1 cellular context compared by ENCODE assay signal in genomic region chr5:75717082-75717922, GRCh38.
TF ChIP-seq lines count a peak whose summit lies in the region.

Gene POC5, minus strand, starts transcription at chr5:75717437. Its CDS starts 4,500 bp downstream, at chr5:75712937.

TF ChIP-seq in HepG2, 621 proteins besides CTCF, POLR2A, EP300 and RAD21 (continued from another document and continues in another):
- TF ChIP-seq ZNF891 (CRISPR knock-in tag; IDR thresholded peaks at IDR 0.05) (peak; percentile 58; the same call in 1 of the 2 replicates), ZSCAN21 (CRISPR knock-in tag; IDR thresholded peaks at IDR 0.05; ENCODE audit: borderline replicate concordance) (peak; percentile 26; the same call in 1 of the 2 replicates), SNAPC5 (CRISPR knock-in tag; IDR thresholded peaks at IDR 0.05; ENCODE audit: borderline replicate concordance) (peak; percentile 57; the same call in 1 of the 2 replicates), ZNF264 (CRISPR knock-in tag; IDR thresholded peaks at IDR 0.05) (peak; percentile 17; the same call in 1 of the 2 replicates), ZNF207 (IDR thresholded peaks at IDR 0.05; ENCODE audit: borderline replicate concordance) (no peak), HCFC1 (IDR thresholded peaks at IDR 0.05; ENCODE audit: low read depth, low read length) (peak; percentile 29; the same call in 1 of the 2 replicates), ARNT2 (CRISPR knock-in tag; IDR thresholded peaks at IDR 0.05; ENCODE audit: low read depth) (peak; percentile 80), EED (CRISPR knock-in tag; IDR thresholded peaks at IDR 0.05) (no peak), CBFB (CRISPR knock-in tag; IDR thresholded peaks at IDR 0.05) (peak; percentile 45; the same call in 1 of the 2 replicates), ELF4 (CRISPR knock-in tag; IDR thresholded peaks at IDR 0.05; ENCODE audit: borderline replicate concordance) (peak; percentile 66; the same call in 1 of the 2 replicates), FOXO1 (CRISPR knock-in tag; IDR thresholded peaks at IDR 0.05) (peak; percentile 41; the same call in 1 of the 2 replicates), RXRB (CRISPR knock-in tag; IDR thresholded peaks at IDR 0.05; ENCODE audit: borderline replicate concordance) (peak; percentile 37; the same call in 1 of the 2 replicates), DDIT3 (CRISPR knock-in tag; IDR thresholded peaks at IDR 0.05) (no peak), SPEN (CRISPR knock-in tag; IDR thresholded peaks at IDR 0.05; ENCODE audit: low read depth) (peak; percentile 26; the same call in 1 of the 2 replicates), ZKSCAN8 (CRISPR knock-in tag; IDR thresholded peaks at IDR 0.05; ENCODE audit: borderline replicate concordance) (peak; percentile 18; the same call in 1 of the 2 replicates), NCOA2 (CRISPR knock-in tag; IDR thresholded peaks at IDR 0.05) (peak; percentile 33; the same call in 1 of the 2 replicates), ZNF510 (CRISPR knock-in tag; IDR thresholded peaks at IDR 0.05; ENCODE audit: low read depth) (peak; percentile 70; the same call in 1 of the 2 replicates), ZNF800 (CRISPR knock-in tag; IDR thresholded peaks at IDR 0.05) (no peak), ZC3H4 (CRISPR knock-in tag; IDR thresholded peaks at IDR 0.05; ENCODE audit: borderline replicate concordance) (no peak), KLF15 (CRISPR knock-in tag; IDR thresholded peaks at IDR 0.05; ENCODE audit: borderline replicate concordance) (no peak), ZNF766 (CRISPR knock-in tag; IDR thresholded peaks at IDR 0.05; ENCODE audit: borderline replicate concordance) (peak; percentile 74; the same call in 1 of the 2 replicates), SOX6 (IDR thresholded peaks at IDR 0.05) (no peak), SOX6 (CRISPR knock-in tag; IDR thresholded peaks at IDR 0.05) (no peak), GFI1 (CRISPR knock-in tag; IDR thresholded peaks at IDR 0.05; ENCODE audit: borderline replicate concordance) (0 out of 2 replicates have a peak, but pooled peaks have one; percentile 23), MEF2D (CRISPR knock-in tag; IDR thresholded peaks at IDR 0.05) (peak; percentile 28; the same call in 1 of the 2 replicates), ZFP90 (CRISPR knock-in tag; IDR thresholded peaks at IDR 0.05; ENCODE audit: borderline replicate concordance) (peak; percentile 34; the same call in 1 of the 2 replicates), ZNF607 (CRISPR knock-in tag; IDR thresholded peaks at IDR 0.05; ENCODE audit: borderline replicate concordance) (no peak), TBX2 (CRISPR knock-in tag; IDR thresholded peaks at IDR 0.05; ENCODE audit: borderline replicate concordance) (peak; percentile 56; the same call in 1 of the 2 replicates), KDM5A (IDR thresholded peaks at IDR 0.05; ENCODE audit: borderline replicate concordance, low read length) (peak; percentile 94), ARID5B (CRISPR knock-in tag; IDR thresholded peaks at IDR 0.05) (peak; percentile 40; the same call in 1 of the 2 replicates), ZNF747 (CRISPR knock-in tag; IDR thresholded peaks at IDR 0.05; ENCODE audit: borderline replicate concordance) (peak; percentile 36; the same call in 1 of the 2 replicates), IKZF4 (CRISPR knock-in tag; IDR thresholded peaks at IDR 0.05; ENCODE audit: borderline replicate concordance, low read depth, not compliant biosample characterization) (no peak), BCLAF1 (IDR thresholded peaks at IDR 0.05) (no peak), TCF12 (IDR thresholded peaks at IDR 0.05) (no peak), TCF12 (CRISPR knock-in tag; IDR thresholded peaks at IDR 0.05) (0 out of 2 replicates have a peak, but pooled peaks have one; percentile 33), PCBP2 (optimal IDR thresholded peaks at IDR 0.05; ENCODE audit: low read depth, low read length, poor library complexity, severe bottlenecking) (no peak), ZNF761 (CRISPR knock-in tag; conservative IDR thresholded peaks at IDR 0.05) (peak; percentile 51; the same call in 1 of the 2 replicates), GATAD2A (CRISPR knock-in tag; IDR thresholded peaks at IDR 0.05) (peak; percentile 35; the same call in 1 of the 2 replicates), ZNF556 (CRISPR knock-in tag; IDR thresholded peaks at IDR 0.05; ENCODE audit: borderline replicate concordance) (peak; percentile 54; the same call in 1 of the 2 replicates), ETS1 (CRISPR knock-in tag; IDR thresholded peaks at IDR 0.05) (0 out of 2 replicates have a peak, but pooled peaks have one; percentile 12), ZNF704 (CRISPR knock-in tag; IDR thresholded peaks at IDR 0.05; ENCODE audit: borderline replicate concordance) (peak; percentile 55; the same call in 1 of the 2 replicates), RFXAP (CRISPR knock-in tag; IDR thresholded peaks at IDR 0.05; ENCODE audit: borderline replicate concordance) (peak; percentile 78), GLI4 (CRISPR knock-in tag; IDR thresholded peaks at IDR 0.05; ENCODE audit: borderline replicate concordance) (no peak), PAXIP1 (CRISPR knock-in tag; conservative IDR thresholded peaks at IDR 0.05) (peak; percentile 46), SP1 (IDR thresholded peaks at IDR 0.05) (no peak), SP1 (CRISPR knock-in tag; IDR thresholded peaks at IDR 0.05) (peak; percentile 77), ARHGAP35 (CRISPR knock-in tag; IDR thresholded peaks at IDR 0.05; ENCODE audit: borderline replicate concordance) (peak; percentile 62; the same call in 1 of the 2 replicates), PLSCR1 (CRISPR knock-in tag; IDR thresholded peaks at IDR 0.05; ENCODE audit: borderline replicate concordance) (no peak), ERF (CRISPR knock-in tag; IDR thresholded peaks at IDR 0.05) (peak; percentile 60; the same call in 1 of the 2 replicates)
